Comparison of ENCODE assay signal across 7 cellular contexts in genomic region chr11:11157201-11157600, GRCh38.
DNase-seq lines count a peak whose midpoint lies in the region; ATAC-seq and TF ChIP-seq lines count a peak whose summit lies in the region.

No MANE protein-coding gene starts in this region.

- H3K27ac ChIP-seq in MM.1S (ENCODE audit: low read length), result no peak overlapping the region

- no peaks in the 10 kb centered on the region for H4K20me1 ChIP-seq in MM.1S (ENCODE audit: insufficient read depth, low read length)

- H3K36me3 ChIP-seq in GM06990 (ENCODE audit: control insufficient read depth, insufficient read depth, low read length), result no peaks in the 10 kb centered on the region
- no peaks in the 10 kb centered on the region for H3K36me3 ChIP-seq in MM.1S (replicated peaks; ENCODE audit: insufficient read depth, low read length)

- no peak for DNase-seq in GM06990 (ENCODE audit: extremely low read depth, insufficient read length)
- peak; percentile 58 for DNase-seq in MM.1S
- DNase-seq in activated T-cell treated with anti-CD3 and anti-CD28 coated beads for 4 hours, result peak; percentile 47
- peak; percentile 60 for DNase-seq in glutamatergic neuron
- peak; percentile 30 for DNase-seq in stimulated activated CD8-positive, alpha-beta memory T cell treated with anti-CD3 and anti-CD28 coated beads, Interleukin-15, amount 100 ng/mL, for 1 hour (ENCODE audit: low read depth)
- DNase-seq in left colon, result no peak

- no peak overlapping the region for H3K4me2 ChIP-seq in MM.1S (ENCODE audit: low read depth, low read length)

- no peaks in the 10 kb centered on the region for H3K4me1 Mint-ChIP-seq in glutamatergic neuron (ENCODE audit: low read depth, unreplicated experiment)

- H3K4me1 ChIP-seq in MM.1S (ENCODE audit: low read length), result no peaks in the 10 kb centered on the region

- H3K4me3 Mint-ChIP-seq in glutamatergic neuron (ENCODE audit: unreplicated experiment), result no peak overlapping the region

- H3K27me3 ChIP-seq in GM06990 (replicated peaks; ENCODE audit: control insufficient read depth, insufficient read depth, low read length) (no peaks in the 10 kb centered on the region), MM.1S (replicated peaks; ENCODE audit: insufficient read depth, low read length) (no peaks in the 10 kb centered on the region)

- no peaks in the 10 kb centered on the region for H3K27me3 Mint-ChIP-seq in glutamatergic neuron (ENCODE audit: unreplicated experiment)

- peaks cover 6% of the 10 kb centered on the region for H3K36me3 Mint-ChIP-seq in glutamatergic neuron (ENCODE audit: unreplicated experiment)

- no peak overlapping the region for H3K4me3 ChIP-seq in GM06990 (replicated peaks; ENCODE audit: low read depth, low read length)
- H3K4me3 ChIP-seq in MM.1S (ENCODE audit: low read length), result no peak overlapping the region

- no peak overlapping the region for H3K27ac Mint-ChIP-seq in glutamatergic neuron (ENCODE audit: unreplicated experiment)

- H3K9me3 ChIP-seq in MM.1S (replicated peaks; ENCODE audit: insufficient read depth, low read length), result no peaks in the 10 kb centered on the region

- ATAC-seq in left colon, result no peak
- no peak for ATAC-seq in HG03159 (IDR thresholded peaks at IDR 0.05; ENCODE audit: unreplicated experiment)

- H3K9me3 Mint-ChIP-seq in glutamatergic neuron (ENCODE audit: unreplicated experiment), result peaks cover 10% of the 10 kb centered on the region

- TF ChIP-seq CTCF in GM06990 (IDR thresholded peaks at IDR 0.05; ENCODE audit: insufficient read depth, low read length, poor library complexity, severe bottlenecking), result peak; percentile 67
- peak; percentile 66 for TF ChIP-seq CTCF in MM.1S (IDR thresholded peaks at IDR 0.05; ENCODE audit: low read length)
- TF ChIP-seq CTCF in glutamatergic neuron (IDR thresholded peaks at IDR 0.05; ENCODE audit: partially characterized antibody, unreplicated experiment), result peak; percentile 39

- H3K9me2 ChIP-seq in MM.1S (replicated peaks; ENCODE audit: insufficient read depth, low read length), result no peaks in the 10 kb centered on the region

- no peak overlapping the region for H3K9ac ChIP-seq in MM.1S (ENCODE audit: low read length)

- intact Hi-C loops in left colon (cut with DNase I, micrococcal nuclease), result no loop called here

- no peak overlapping the region for H2AFZ ChIP-seq in MM.1S (ENCODE audit: low read length)

- no peaks in the 10 kb centered on the region for H3K79me2 ChIP-seq in MM.1S (ENCODE audit: low read length)

- H3F3A ChIP-seq in MM.1S (ENCODE audit: insufficient read depth, low read length), result no peaks in the 10 kb centered on the region

Comparison
In these comparisons a context has a peak if more than half of its experiments do, and no peak if none do; other contexts are left out.
1. DNase-seq: peak in MM.1S (single experiment), activated T-cell treated with anti-CD3 and anti-CD28 coated beads for 4 hours (single experiment), glutamatergic neuron (single experiment) and stimulated activated CD8-positive, alpha-beta memory T cell treated with anti-CD3 and anti-CD28 coated beads, Interleukin-15, amount 100 ng/mL, for 1 hour (single experiment); none in GM06990 (single experiment) and left colon (0 of 2).
2. Peak in every context shown above with its lines, with median percentiles within 50 percentile points of each other: CTCF ChIP-seq.